In the genomic region with DNA sequence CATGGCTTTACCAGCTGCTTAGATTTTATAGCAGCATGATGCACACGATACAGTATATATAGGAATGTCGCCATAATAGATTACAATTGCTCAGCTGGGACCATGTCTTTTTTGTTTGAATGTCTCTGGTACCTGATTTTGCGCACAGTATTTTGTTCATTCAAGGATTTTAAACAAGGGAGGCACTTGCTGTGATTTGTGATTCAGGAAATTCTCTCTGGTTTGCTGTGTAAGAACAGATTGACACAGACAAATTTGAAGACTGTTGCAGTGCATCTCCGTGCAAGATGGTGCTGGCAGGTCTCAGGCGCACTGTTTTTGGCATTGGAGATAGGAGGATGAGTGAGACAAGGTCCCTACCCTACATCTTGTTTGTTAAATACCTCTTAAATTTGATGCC, we compare ENCODE assay signal across 12 cellular contexts. TPM values are rescaled to one million over a fixed set of nuclear protein-coding genes. Genes with fewer than 3 reads are reported as not detected.
A peak's percentile ranks its signal among the peaks of the same experiment; 100 is the strongest.
DNase-seq lines count a peak whose midpoint lies in the region; ATAC-seq and TF ChIP-seq lines count a peak whose summit lies in the region.
"Had no signal": no experiment of that assay in that cellular context is flagged by ENCODE, and none has a peak within 500 bp of the region (broad histone marks: within the 10 kb centered on the region; RNA-seq: fewer than 3 reads in every experiment).

No MANE protein-coding gene starts in this region.

- POLR2A ChIA-PET in OCI-LY7 (lab: Charles Lee), result interaction anchor here (0.6 to 1.1 kb wide), 3 partner anchors 10 to 150 kb away, joined by 3 to 4 read pairs (median 4); no protein-coding TSS in a partner anchor

- H3K36me3 ChIP-seq in DND-41 (ENCODE audit: insufficient read depth, low read length) (peaks cover 44% of the 10 kb centered on the region), OCI-LY7 (ENCODE audit: insufficient read depth, low read length) (peaks cover 53% of the 10 kb centered on the region), osteoblast (ENCODE audit: insufficient read depth, low read length) (peaks cover 11% of the 10 kb centered on the region)

- H3K79me2 ChIP-seq in DND-41 (ENCODE audit: insufficient read depth, low read length) (peaks cover 72% of the 10 kb centered on the region), OCI-LY7 (ENCODE audit: insufficient read depth, low read depth, low read length) (peaks cover 68% of the 10 kb centered on the region), osteoblast (ENCODE audit: insufficient read depth, low read length) (peaks cover 70% of the 10 kb centered on the region)

- no peak for DNase-seq in DND-41
- DNase-seq in OCI-LY7 (ENCODE audit: low spot score), result no peak
- no peak for DNase-seq in chondrocyte (ENCODE audit: low spot score)
- no peak for DNase-seq in osteoblast (ENCODE audit: insufficient read length, low spot score, missing footprints)
- DNase-seq in mesenteric fat pad (ENCODE audit: low spot score), result no peak
- DNase-seq in HK-2 (ENCODE audit: unreplicated experiment), result no peak
- DNase-seq: amniotic stem cell, EL, naive B cell, NCI-H2081 treated with DMSO at 0.1 percent for 48 hours had no signal

- H3K36me3 Mint-ChIP-seq in chondrocyte (ENCODE audit: low read depth), result peaks cover 5% of the 10 kb centered on the region

- H3K27ac Mint-ChIP-seq in chondrocyte (ENCODE audit: unreplicated experiment), result peak overlapping the region; percentile 98

- H3K27me3 Mint-ChIP-seq in chondrocyte (ENCODE audit: low read depth), result no peaks in the 10 kb centered on the region
- H3K27me3 Mint-ChIP-seq: naive B cell had no signal

- ATAC-seq in DND-41 (ENCODE audit: insufficient read depth, low read depth), result no peak
- ATAC-seq in HG03460 (IDR thresholded peaks at IDR 0.05; ENCODE audit: unreplicated experiment), result no peak
- ATAC-seq in GM19324 (IDR thresholded peaks at IDR 0.05; ENCODE audit: low FRiP score, unreplicated experiment), result no peak

- H3K4me1 ChIP-seq in DND-41 (ENCODE audit: insufficient read depth, low read length), result peaks cover 46% of the 10 kb centered on the region
- H3K4me1 ChIP-seq in OCI-LY7 (ENCODE audit: insufficient read depth, low read length, poor library complexity, severe bottlenecking), result peaks cover 30% of the 10 kb centered on the region
- H3K4me1 ChIP-seq in osteoblast (ENCODE audit: insufficient read depth, low read length), result peaks cover 35% of the 10 kb centered on the region

- H3K27me3 ChIP-seq in DND-41 (ENCODE audit: insufficient read depth, low read length, poor library complexity) (no peaks in the 10 kb centered on the region), osteoblast (ENCODE audit: insufficient read depth, low read length) (no peaks in the 10 kb centered on the region)

- H3K27ac ChIP-seq in DND-41 (ENCODE audit: low read length) (no peak overlapping the region), OCI-LY7 (ENCODE audit: low read depth, low read length, poor library complexity, severe bottlenecking) (no peak overlapping the region), osteoblast (ENCODE audit: low read depth, low read length) (peak overlapping the region; percentile 71)

- intact Hi-C loops in OCI-LY7 (cut with micrococcal nuclease; ENCODE audit: unreplicated experiment), result no loop called here

- H4K20me1 ChIP-seq in DND-41 (ENCODE audit: insufficient read depth, low read length) (peaks cover 63% of the 10 kb centered on the region), OCI-LY7 (ENCODE audit: insufficient read depth, low read length) (peaks cover 42% of the 10 kb centered on the region), osteoblast (ENCODE audit: insufficient read depth, low read length) (peaks cover 53% of the 10 kb centered on the region)

- H3K9me3 ChIP-seq in DND-41 (ENCODE audit: insufficient read depth, low read length, severe bottlenecking) (no peaks in the 10 kb centered on the region), OCI-LY7 (ENCODE audit: low read length) (no peaks in the 10 kb centered on the region), osteoblast (ENCODE audit: low read depth, low read length) (no peaks in the 10 kb centered on the region)

- H3K4me3 Mint-ChIP-seq in chondrocyte (ENCODE audit: unreplicated experiment), result no peak overlapping the region

- no peak overlapping the region for H2AFZ ChIP-seq in DND-41 (ENCODE audit: low read depth, low read length)
- H2AFZ ChIP-seq in OCI-LY7 (ENCODE audit: low read length), result no peak overlapping the region
- no peak overlapping the region for H2AFZ ChIP-seq in osteoblast (ENCODE audit: low read length)

- CTCF ChIA-PET in OCI-LY7 (lab: Charles Lee; ENCODE audit: unreplicated experiment), result no interaction called here

- TF ChIP-seq CTCF in DND-41 (IDR thresholded peaks at IDR 0.05; ENCODE audit: borderline replicate concordance, extremely low read depth, low read length, poor library complexity, severe bottlenecking), result no peak
- TF ChIP-seq CTCF in OCI-LY7 (conservative IDR thresholded peaks at IDR 0.05; ENCODE audit: low read length), result no peak
- no peak for TF ChIP-seq CTCF in chondrocyte (IDR thresholded peaks at IDR 0.05)
- TF ChIP-seq CTCF in osteoblast (IDR thresholded peaks at IDR 0.05; ENCODE audit: extremely low read depth, low read depth, low read length), result no peak

- no peaks in the 10 kb centered on the region for H3K9me2 ChIP-seq in OCI-LY7 (ENCODE audit: insufficient read depth, low read length)

- H3K4me3 ChIP-seq in DND-41 (ENCODE audit: low read depth in 1 of 2, low read length in 2 of 2) (peak overlapping the region in 1 of 2 experiments; percentile 84; a peak in 1 of 4 replicates), OCI-LY7 (ENCODE audit: low read depth, low read length, poor library complexity, severe bottlenecking) (peak overlapping the region; percentile 84), osteoblast (ENCODE audit: insufficient read depth, low read length) (no peak overlapping the region)

- peak overlapping the region; percentile 85 for H3K4me2 ChIP-seq in DND-41 (ENCODE audit: insufficient read depth, low read length)
- peak overlapping the region; percentile 91 for H3K4me2 ChIP-seq in OCI-LY7 (ENCODE audit: low read length)
- H3K4me2 ChIP-seq in osteoblast (ENCODE audit: insufficient read depth, low read length), result peak overlapping the region; percentile 99

- no peaks in the 10 kb centered on the region for H3K9me3 Mint-ChIP-seq in chondrocyte (ENCODE audit: low read depth)
- H3K9me3 Mint-ChIP-seq: naive B cell had no signal

- H3K9ac ChIP-seq in DND-41 (ENCODE audit: low read depth, low read length), result peak overlapping the region; percentile 77; the same call in 1 of the 2 replicates

- peaks cover 44% of the 10 kb centered on the region for H3K4me1 Mint-ChIP-seq in chondrocyte (ENCODE audit: low read depth)

- no TSS peak for BruUV-seq in OCI-LY7 (replicated peaks; lab: Mats Ljungman, UMichigan)

RNA-seq across cellular contexts. Expression of a gene that starts 2.4 kb away (rescaled TPM):
- total RNA-seq in OCI-LY7 (2014; rRNA removed; shearing (Covaris generic)), result 106 and 116 TPM in 2 replicates
- total RNA-seq in OCI-LY7 (2022) (172 and 179 TPM in 2 replicates), chondrocyte (121 to 177 TPM (median 176 TPM) in 3 replicates), osteoblast (74.8 and 80.3 TPM in 2 replicates), mesenteric fat pad (107 TPM)

RNA-seq across cellular contexts. Expression of a gene that starts 36.5 kb away (rescaled TPM):
- total RNA-seq in OCI-LY7 (2014; rRNA removed; shearing (Covaris generic)), result 0.57 TPM in 1 of 2 replicates, not detected in the other
- total RNA-seq in OCI-LY7 (2022) (not detected in 2 replicates), chondrocyte (0.32 to 0.67 TPM (median 0.51 TPM) in 3 replicates), osteoblast (1.4 TPM in 1 of 2 replicates, not detected in the other), mesenteric fat pad (0.39 TPM)
